In the genomic region with DNA sequence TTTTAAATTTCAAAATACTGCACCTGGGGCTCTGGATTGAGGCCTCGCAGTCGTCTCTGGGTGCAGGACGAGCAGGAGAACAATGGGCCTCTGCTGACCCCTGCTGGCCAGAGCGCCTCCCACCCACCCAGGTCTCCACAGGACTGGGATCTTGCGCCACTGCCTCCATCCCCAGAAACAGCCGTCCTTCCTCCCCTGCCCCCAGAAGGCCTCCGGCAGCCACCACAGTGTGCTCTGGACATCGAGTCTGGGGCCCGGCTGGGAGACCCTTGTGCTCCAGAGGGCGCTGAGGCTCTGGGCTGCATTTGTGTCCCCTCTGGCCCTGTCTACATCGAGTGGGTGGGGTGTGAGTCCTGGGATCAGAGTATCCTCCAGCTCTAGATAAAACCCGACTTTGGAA, we compare ENCODE assay signal across 8 cellular contexts. TPM values are rescaled to one million over a fixed set of nuclear protein-coding genes. Genes with fewer than 3 reads are reported as not detected.
DNase-seq lines count a peak whose midpoint lies in the region; ATAC-seq, FAIRE-seq and TF ChIP-seq lines count a peak whose summit lies in the region.

No MANE protein-coding gene starts in this region.

- H3K4me1 ChIP-seq in A673 (ENCODE audit: insufficient read depth, low read length, poor library complexity, severe bottlenecking) (no peaks in the 10 kb centered on the region), breast epithelium (no peaks in the 10 kb centered on the region), keratinocyte (ENCODE audit: control insufficient read depth, extremely low read depth, insufficient read depth, low read length) (no peaks in the 10 kb centered on the region)

- H3K27ac Mint-ChIP-seq in activated B cell treated with CpG ODN at 0.5 μM for 24 hours = no peak overlapping the region

- no peaks in the 10 kb centered on the region for H3K9me3 ChIP-seq in A673 (ENCODE audit: low read depth, low read length, poor library complexity, severe bottlenecking)
- H3K9me3 ChIP-seq in breast epithelium = no peaks in the 10 kb centered on the region
- no peaks in the 10 kb centered on the region for H3K9me3 ChIP-seq in keratinocyte (ENCODE audit: control insufficient read depth, low read depth, low read length)

- H3K79me2 ChIP-seq in keratinocyte (ENCODE audit: control insufficient read depth, insufficient read depth, low read length) = no peaks in the 10 kb centered on the region

- no peaks in the 10 kb centered on the region for H3K27me3 Mint-ChIP-seq in activated B cell treated with CpG ODN at 0.5 μM for 24 hours

- no TSS peak for BruUV-seq in A673 (replicated peaks; lab: Mats Ljungman, UMichigan)

- no peaks in the 10 kb centered on the region for H3K36me3 Mint-ChIP-seq in activated B cell treated with CpG ODN at 0.5 μM for 24 hours (ENCODE audit: low read depth)

- no peak overlapping the region for H2AFZ ChIP-seq in keratinocyte (ENCODE audit: control insufficient read depth, low read length)

- ATAC-seq in activated B cell treated with CpG ODN at 0.5 μM for 24 hours (ENCODE audit: low read depth) = peak; percentile 94
- ATAC-seq in HG03565 (IDR thresholded peaks at IDR 0.05; ENCODE audit: unreplicated experiment) = no peak

- H3K9me3 Mint-ChIP-seq in activated B cell treated with CpG ODN at 0.5 μM for 24 hours = no peaks in the 10 kb centered on the region

- H3K27me3 ChIP-seq in A673 (replicated peaks; ENCODE audit: insufficient read depth, low read depth, low read length, poor library complexity) (no peaks in the 10 kb centered on the region), breast epithelium (no peaks in the 10 kb centered on the region), keratinocyte (ENCODE audit: control insufficient read depth, extremely low read depth, insufficient read depth, low read length) (peaks cover 5% of the 10 kb centered on the region)

- no peak overlapping the region for H3K9ac ChIP-seq in keratinocyte (ENCODE audit: control insufficient read depth, extremely low read depth, insufficient read depth, low read length)

- CTCF ChIA-PET in A673 (lab: Charles Lee) (interaction anchor here (0.6 to 1.9 kb wide), 6 partner anchors 15 to 202 kb away, joined by 3 to 5 read pairs (median 3); no protein-coding TSS in a partner anchor), activated B cell treated with CpG ODN at 0.5 μM for 24 hours (lab: Charles Lee) (interaction anchor here (0.7 to 4.2 kb wide), 13 partner anchors 9 to 282 kb away, joined by 3 to 48 read pairs (median 6); a partner anchor contains a TSS)

- dilution Hi-C loops in keratinocyte (cut with MboI; ENCODE audit: extremely low pct_ligation_motif_present, low sequenced_read_pairs) = no loop called here

- no peak overlapping the region for H3K27ac ChIP-seq in A673 (ENCODE audit: low read depth, low read length, poor library complexity, severe bottlenecking)
- no peak overlapping the region for H3K27ac ChIP-seq in breast epithelium
- H3K27ac ChIP-seq in keratinocyte (ENCODE audit: control insufficient read depth, insufficient read depth, low read length) = no peak overlapping the region

- TF ChIP-seq POLR2A in breast epithelium (IDR thresholded peaks at IDR 0.05) = no peak

- no peak overlapping the region for H3K4me2 ChIP-seq in keratinocyte (ENCODE audit: control insufficient read depth, extremely low read depth, insufficient read depth, low read depth, low read length)

- no peaks in the 10 kb centered on the region for H4K20me1 ChIP-seq in keratinocyte (ENCODE audit: control insufficient read depth, extremely low read depth, insufficient read depth, low read length)

- DNase-seq in A673 (ENCODE audit: low spot score) (peak; percentile 80), GM18507 (ENCODE audit: extremely low spot score, insufficient read length, low read depth) (peak; percentile 85), NCI-H2029 (lab: John Stamatoyannopoulos, UW) (peak; percentile 27), activated B cell treated with CpG ODN at 0.5 μM for 24 hours (peak; percentile 77), breast epithelium (ENCODE audit: low spot score in 2 of 2) (peak; percentile 72 to 86), keratinocyte (ENCODE audit: low read depth, low spot score) (no peak)
- peak; percentile 45 to 74 for DNase-seq in stimulated activated CD4-positive, alpha-beta T cell treated with anti-CD3 and anti-CD28 coated beads, Interleukin-1b, Interleukin-23, amount 100 ng/mL, for 1 hour (ENCODE audit: low read depth in 2 of 2)

- H3K9me1 ChIP-seq in keratinocyte (ENCODE audit: control insufficient read depth, extremely low read depth, insufficient read depth, low read length) = no peaks in the 10 kb centered on the region

- H3K4me3 ChIP-seq in A673 (ENCODE audit: low read depth, low read length, poor library complexity, severe bottlenecking) (no peak overlapping the region), breast epithelium (no peak overlapping the region), keratinocyte (ENCODE audit: control insufficient read depth in 2 of 3, extremely low read depth in 1 of 3, insufficient read depth in 2 of 3, low read depth in 1 of 3, low read length in 3 of 3) (no peak overlapping the region)

- no peak overlapping the region for H3K4me3 Mint-ChIP-seq in activated B cell treated with CpG ODN at 0.5 μM for 24 hours

- FAIRE-seq in GM18507 (lab: Jason Lieb, UNC) (peak; percentile 72), keratinocyte (lab: Jason Lieb, UNC) (no peak)

- intact Hi-C loops in A673 (cut with micrococcal nuclease; ENCODE audit: unreplicated experiment) (loop anchor here (1.0 to 5.0 kb wide), 3 partner anchors 44 to 128 kb away; no protein-coding TSS in a partner anchor), activated B cell treated with CpG ODN at 0.5 μM for 24 hours (cut with micrococcal nuclease) (loop anchor here (1.0 to 2.0 kb wide), 6 partner anchors 46 to 282 kb away; a partner anchor contains a TSS), breast epithelium (cut with DNase I; ENCODE audit: low total_unique reads) (no loop called here)

- peak; percentile 87 for TF ChIP-seq CTCF in A673 (conservative IDR thresholded peaks at IDR 0.05; ENCODE audit: low read depth, low read length)
- TF ChIP-seq CTCF in activated B cell treated with CpG ODN at 0.5 μM for 24 hours (IDR thresholded peaks at IDR 0.05) = no peak
- peak; percentile 36 to 86 (median 84) for TF ChIP-seq CTCF in breast epithelium (IDR thresholded peaks at IDR 0.05)
- TF ChIP-seq CTCF in keratinocyte (optimal IDR thresholded peaks at IDR 0.05 in 1 of 3, IDR thresholded peaks at IDR 0.05 in 1 of 3, conservative IDR thresholded peaks at IDR 0.05 in 1 of 3; ENCODE audit: extremely low read depth in 1 of 3, insufficient read depth in 2 of 3, low read length in 3 of 3) = peak; percentile 66 to 93 (median 93)

- H3K36me3 ChIP-seq in A673 (ENCODE audit: insufficient read depth, low read length, poor library complexity, severe bottlenecking) = no peaks in the 10 kb centered on the region
- no peaks in the 10 kb centered on the region for H3K36me3 ChIP-seq in breast epithelium
- no peaks in the 10 kb centered on the region for H3K36me3 ChIP-seq in keratinocyte (ENCODE audit: control insufficient read depth in 2 of 2, extremely low read depth in 1 of 2, insufficient read depth in 2 of 2, low read length in 2 of 2)

- peaks cover 2% of the 10 kb centered on the region for H3K4me1 Mint-ChIP-seq in activated B cell treated with CpG ODN at 0.5 μM for 24 hours

- POLR2A ChIA-PET in A673 (lab: Charles Lee; ENCODE audit: low non-redundant PET) = no interaction called here
- POLR2A ChIA-PET in activated B cell treated with CpG ODN at 0.5 μM for 24 hours (lab: Charles Lee) = interaction anchor here (0.7 kb wide), 1 partner anchor 838 kb away, joined by 3 read pairs; no protein-coding TSS in a partner anchor

RNA-seq across cellular contexts. Expression of a gene that starts 6.7 kb away (rescaled TPM):
- total RNA-seq in A673 (2021) = 0.35 and 0.45 TPM in 2 replicates
- 0.07 and 0.15 TPM in 2 replicates for total RNA-seq in activated B cell treated with CpG ODN at 0.5 μM for 24 hours
- total RNA-seq in breast epithelium = 1 to 10 TPM in 2 of 3 donors, not detected in 1; 1.9 to 2.0 TPM
- 0.01 to 0.06 TPM in 2 of 3 replicates, not detected in the other for polyA plus RNA-seq in keratinocyte
- 1.3 TPM for polyA plus RNA-seq in keratinocyte (2011; ENCODE audit: low read depth)
- polyA plus RNA-seq in keratinocyte (2011; cell fraction: cytosol; rRNA removed) = not detected in 2 replicates
- 0.17 TPM in 1 of 2 replicates, not detected in the other for polyA plus RNA-seq in keratinocyte (2011; cell fraction: nucleus; rRNA removed)
- 0.03 and 0.56 TPM in 2 replicates for polyA plus RNA-seq in keratinocyte (2012; ENCODE audit: low replicate concordance)
- polyA minus RNA-seq in keratinocyte = not detected in 3 replicates
- not detected for polyA minus RNA-seq in keratinocyte (2011; cell fraction: cytosol; rRNA and poly(A)+ RNA removed)
- polyA minus RNA-seq in keratinocyte (2011; cell fraction: nucleus; rRNA and poly(A)+ RNA removed) = 0.11 TPM in 1 of 2 replicates, not detected in the other

RNA-seq across cellular contexts. Expression of a gene that starts 23.3 kb away (rescaled TPM):
- 12.0 and 15.7 TPM in 2 replicates for total RNA-seq in A673 (2021)
- total RNA-seq in activated B cell treated with CpG ODN at 0.5 μM for 24 hours = 18.8 and 22.3 TPM in 2 replicates
- 10 to 100 TPM; 16.0 to 28.1 (median 22.6) TPM for total RNA-seq in breast epithelium
- 4.1 to 5.7 TPM (median 4.6 TPM) in 3 replicates for polyA plus RNA-seq in keratinocyte
- 44.8 TPM for polyA plus RNA-seq in keratinocyte (2011; ENCODE audit: low read depth)
- polyA plus RNA-seq in keratinocyte (2011; cell fraction: cytosol; rRNA removed) = 2.4 and 4.2 TPM in 2 replicates
- polyA plus RNA-seq in keratinocyte (2011; cell fraction: nucleus; rRNA removed) = 8.1 and 9.4 TPM in 2 replicates
- polyA plus RNA-seq in keratinocyte (2012; ENCODE audit: low replicate concordance) = 3.4 and 25.7 TPM in 2 replicates
- 2.3 to 3.3 TPM (median 3.2 TPM) in 3 replicates for polyA minus RNA-seq in keratinocyte
- 5.2 TPM for polyA minus RNA-seq in keratinocyte (2011; cell fraction: cytosol; rRNA and poly(A)+ RNA removed)
- 2.2 and 3.7 TPM in 2 replicates for polyA minus RNA-seq in keratinocyte (2011; cell fraction: nucleus; rRNA and poly(A)+ RNA removed)

RNA-seq across cellular contexts. Expression of a gene that starts 58.4 kb away (rescaled TPM):
- total RNA-seq in A673 (2021) (55.5 and 57.9 TPM in 2 replicates), activated B cell treated with CpG ODN at 0.5 μM for 24 hours (43.2 and 46.0 TPM in 2 replicates), breast epithelium (10 to 100 TPM; 63.5 to 98.8 (median 96.0) TPM)
- polyA plus RNA-seq in keratinocyte = 84.5 to 101 TPM (median 86.5 TPM) in 3 replicates
- 34.6 TPM for polyA plus RNA-seq in keratinocyte (2011; ENCODE audit: low read depth)
- polyA plus RNA-seq in keratinocyte (2011; cell fraction: cytosol; rRNA removed) = 70.8 and 79.9 TPM in 2 replicates
- 61.9 and 78.9 TPM in 2 replicates for polyA plus RNA-seq in keratinocyte (2011; cell fraction: nucleus; rRNA removed)
- 47.4 and 52.9 TPM in 2 replicates for polyA plus RNA-seq in keratinocyte (2012; ENCODE audit: low replicate concordance)
- 34.9 to 66.5 TPM (median 61.0 TPM) in 3 replicates for polyA minus RNA-seq in keratinocyte
- polyA minus RNA-seq in keratinocyte (2011; cell fraction: cytosol; rRNA and poly(A)+ RNA removed) = 39.7 TPM
- 20.6 and 31.5 TPM in 2 replicates for polyA minus RNA-seq in keratinocyte (2011; cell fraction: nucleus; rRNA and poly(A)+ RNA removed)
